ENCODE assay signal across 8 cellular contexts in the genomic region with DNA sequence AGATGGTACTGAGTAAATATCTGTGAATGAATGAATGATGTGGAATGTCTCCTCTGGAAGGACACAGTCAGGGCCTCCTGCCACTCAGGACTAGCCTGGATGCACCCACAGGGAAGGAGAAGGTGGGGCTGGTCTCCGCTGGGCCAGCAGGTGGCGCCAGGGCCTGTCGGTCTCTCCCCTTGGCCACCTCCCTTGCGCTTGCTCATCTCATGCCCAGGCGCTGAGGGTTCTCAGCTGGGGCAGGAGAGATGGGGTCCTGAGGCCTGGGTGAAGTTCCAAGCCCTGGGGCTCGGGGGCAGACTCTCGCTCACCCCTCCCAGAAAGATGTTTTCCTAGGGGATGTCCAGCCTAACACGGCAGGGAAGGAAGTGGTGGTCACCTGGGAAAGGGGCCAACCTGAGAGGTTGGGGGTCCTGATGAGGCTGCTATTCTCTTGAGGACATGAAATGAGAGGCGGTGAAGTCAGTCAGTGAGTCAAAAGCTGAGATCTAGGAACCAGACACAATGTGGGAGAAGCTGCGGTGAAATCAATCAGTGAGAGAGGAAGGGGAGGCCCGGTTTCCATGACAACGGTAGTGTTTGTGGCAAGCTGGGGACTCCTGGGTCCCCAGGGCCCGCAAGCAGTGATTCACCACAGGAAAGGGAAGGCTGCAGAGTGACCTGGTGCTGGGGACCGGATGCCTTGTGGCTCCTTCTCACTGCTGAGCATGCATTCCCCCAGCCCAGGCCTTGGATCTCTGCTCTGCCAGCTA. TPM values are rescaled to one million over a fixed set of nuclear protein-coding genes. Genes with fewer than 3 reads are reported as not detected.
DNase-seq lines count a peak whose midpoint lies in the region; ATAC-seq and TF ChIP-seq lines count a peak whose summit lies in the region.

No MANE protein-coding gene starts in this region.

- no peaks in the 10 kb centered on the region for H3K9me3 Mint-ChIP-seq in mesothelial cell of epicardium

- peak; percentile 80 for TF ChIP-seq CTCF in mesothelial cell of epicardium (IDR thresholded peaks at IDR 0.05; ENCODE audit: unreplicated experiment)

- no peak overlapping the region for H3K4me3 Mint-ChIP-seq in mesothelial cell of epicardium

- ATAC-seq in GM19438 (IDR thresholded peaks at IDR 0.05; ENCODE audit: low read depth, unreplicated experiment) (peak; percentile 53), HG03571 (IDR thresholded peaks at IDR 0.05; ENCODE audit: unreplicated experiment) (peak; percentile 46)

- H3K36me3 Mint-ChIP-seq in mesothelial cell of epicardium, result peaks cover 20% of the 10 kb centered on the region

- no peaks in the 10 kb centered on the region for H3K36me3 ChIP-seq in effector memory CD4-positive, alpha-beta T cell (ENCODE audit: control insufficient read depth, insufficient read depth, low read length)

- peak overlapping the region; percentile 96 for H3K27ac Mint-ChIP-seq in mesothelial cell of epicardium

- peaks cover 22% of the 10 kb centered on the region for H3K4me1 Mint-ChIP-seq in mesothelial cell of epicardium

- peaks cover 27% of the 10 kb centered on the region for H3K4me1 ChIP-seq in effector memory CD4-positive, alpha-beta T cell (ENCODE audit: control insufficient read depth, insufficient read depth, low read length, poor library complexity, severe bottlenecking)

- H3K27me3 Mint-ChIP-seq in mesothelial cell of epicardium (ENCODE audit: low read depth), result no peaks in the 10 kb centered on the region

- no peak overlapping the region for H3K4me3 ChIP-seq in effector memory CD4-positive, alpha-beta T cell (ENCODE audit: insufficient read depth, low read depth, low read length, poor library complexity, severe bottlenecking)

- H3K27me3 ChIP-seq in effector memory CD4-positive, alpha-beta T cell (replicated peaks; ENCODE audit: control insufficient read depth, insufficient read depth, low read length, poor library complexity, severe bottlenecking), result no peaks in the 10 kb centered on the region

- peak overlapping the region; percentile 90 for H3K27ac ChIP-seq in effector memory CD4-positive, alpha-beta T cell (ENCODE audit: insufficient read depth, low read length, poor library complexity, severe bottlenecking)

- H3K9me3 ChIP-seq in effector memory CD4-positive, alpha-beta T cell (ENCODE audit: control insufficient read depth, low read length), result no peaks in the 10 kb centered on the region

- DNase-seq in CD1c-positive myeloid dendritic cell (ENCODE audit: extremely low spot score), result peak; percentile 90
- peak; percentile 17 for DNase-seq in NK-92 (lab: John Stamatoyannopoulos, UW; ENCODE audit: unreplicated experiment)
- peak; percentile 78 to 82 (median 81) for DNase-seq in activated CD8-positive, alpha-beta memory T cell treated with anti-CD3 and anti-CD28 coated beads for 48 hours (ENCODE audit: low read depth in 2 of 3, low spot score in 2 of 3)
- DNase-seq in effector memory CD4-positive, alpha-beta T cell, result peak; percentile 86 to 91 (median 89)
- DNase-seq in mesothelial cell of epicardium (ENCODE audit: low spot score in 2 of 2, unreplicated experiment in 2 of 2), result peak; percentile 80 to 90
- peak; percentile 72 to 73 for DNase-seq in stimulated activated CD8-positive, alpha-beta memory T cell treated with anti-CD3 and anti-CD28 coated beads, Interleukin-2, amount 100 ng/mL, for 1 hour (ENCODE audit: low read depth in 2 of 2)

RNA-seq across cellular contexts. Expression of a gene that starts 14.6 kb away (rescaled TPM):
- total RNA-seq in mesothelial cell of epicardium, result 107 to 112 TPM (median 112 TPM) in 3 replicates

RNA-seq across cellular contexts. Expression of a gene that starts 17.7 kb away (rescaled TPM):
- total RNA-seq in mesothelial cell of epicardium, result 91.7 to 96.9 TPM (median 92.4 TPM) in 3 replicates

RNA-seq across cellular contexts. Expression of a gene that starts 35.9 kb away (rescaled TPM):
- total RNA-seq in mesothelial cell of epicardium, result 51.1 to 52.6 TPM (median 51.2 TPM) in 3 replicates

RNA-seq across cellular contexts. Expression of a gene that starts 42.2 kb away (rescaled TPM):
- total RNA-seq in mesothelial cell of epicardium, result 39.2 to 43.4 TPM (median 39.5 TPM) in 3 replicates

RNA-seq across cellular contexts. Expression of a gene that starts 43.2 kb away (rescaled TPM):
- total RNA-seq in mesothelial cell of epicardium, result 61.2 to 66.7 TPM (median 61.9 TPM) in 3 replicates

Comparison
In these comparisons a context has a peak if more than half of its experiments do, and no peak if none do; other contexts are left out.
1. DNase-seq: peak in every context shown above with its lines; median percentile 90 in CD1c-positive myeloid dendritic cell; 89 in effector memory CD4-positive, alpha-beta T cell; 85 in mesothelial cell of epicardium; 81 in activated CD8-positive, alpha-beta memory T cell treated with anti-CD3 and anti-CD28 coated beads for 48 hours; 72 in stimulated activated CD8-positive, alpha-beta memory T cell treated with anti-CD3 and anti-CD28 coated beads, Interleukin-2, amount 100 ng/mL, for 1 hour; 17 in NK-92.